In genomic region chr22:27718186-27719032, GRCh38 we compare ENCODE assay signal across 8 cellular contexts.
DNase-seq lines count a peak whose midpoint lies in the region; ATAC-seq lines count a peak whose summit lies in the region.

No MANE protein-coding gene starts in this region.

- ATAC-seq in GM21723 (IDR thresholded peaks at IDR 0.05; ENCODE audit: unreplicated experiment), result no peak

- DNase-seq in EL (peak; percentile 94), SW 1271 (lab: John Stamatoyannopoulos, UW) (peak; percentile 82 to 90), glomerular visceral epithelial cell (ENCODE audit: extremely low spot score) (peak; percentile 84), renal cortical epithelial cell (ENCODE audit: low read depth) (peak; percentile 82), NCI-H774 (lab: John Stamatoyannopoulos, UW) (no peak), GM19238 (ENCODE audit: insufficient read length, low spot score) (no peak)
- no peak for DNase-seq in activated CD8-positive, alpha-beta memory T cell treated with anti-CD3 and anti-CD28 coated beads, Interleukin-2, amount 50 U/mL, for 48 hours

Comparison
In these comparisons a context has a peak if more than half of its experiments do, and no peak if none do; other contexts are left out.
1. DNase-seq: peak in EL (single experiment), SW 1271 (2 of 2), glomerular visceral epithelial cell (single experiment) and renal cortical epithelial cell (single experiment); none in activated CD8-positive, alpha-beta memory T cell treated with anti-CD3 and anti-CD28 coated beads, Interleukin-2, amount 50 U/mL, for 48 hours (single experiment), NCI-H774 (single experiment) and GM19238 (single experiment).